ENCODE assay signal across 13 cellular contexts in the genomic region with DNA sequence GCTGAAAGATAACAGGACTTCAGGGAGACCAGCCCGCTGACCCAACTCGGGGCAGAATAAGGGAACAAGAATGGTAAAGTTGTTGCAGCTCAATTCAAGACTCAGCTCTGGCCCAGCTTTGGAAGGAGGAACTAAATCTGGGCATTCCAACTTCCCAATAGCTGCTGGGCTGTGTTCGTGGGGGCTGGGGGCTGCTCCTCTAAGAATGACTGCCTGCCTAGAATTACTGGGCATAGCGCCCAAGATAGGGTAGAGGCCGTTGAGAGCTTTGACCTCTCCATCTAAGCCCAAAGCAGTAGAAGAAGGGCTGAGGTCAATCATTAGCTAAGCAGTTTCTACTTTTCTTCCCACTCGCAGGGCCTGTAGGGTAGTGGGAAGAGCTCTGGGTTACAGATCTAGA. TPM values are rescaled to one million over a fixed set of nuclear protein-coding genes. Genes with fewer than 3 reads are reported as not detected.
DNase-seq lines count a peak whose midpoint lies in the region; ATAC-seq and TF ChIP-seq lines count a peak whose summit lies in the region.
"Had no signal": no experiment of that assay in that cellular context is flagged by ENCODE, and none has a peak within 500 bp of the region (broad histone marks: within the 10 kb centered on the region; RNA-seq: fewer than 3 reads in every experiment).

No MANE protein-coding gene starts in this region.

- no peak overlapping the region for H2BK120ac ChIP-seq in H9 (ENCODE audit: low read depth, low read length, poor library complexity, severe bottlenecking)

- DNase-seq in H9 (no peak), adipocyte (ENCODE audit: low read depth) (no peak), kidney tubule cell (ENCODE audit: low spot score) (peak; percentile 57), retinal pigment epithelial cell (ENCODE audit: low read depth) (no peak), HPDE6-E6E7 (ENCODE audit: extremely low spot score) (no peak), DMS79 (lab: John Stamatoyannopoulos, UW) (no peak), OCI-LY7 (ENCODE audit: low spot score) (no peak)
- DNase-seq: effector memory CD8-positive, alpha-beta T cell; naive thymus-derived CD4-positive, alpha-beta T cell; stimulated activated CD4-positive, alpha-beta T cell treated with anti-CD3 and anti-CD28 coated beads, Interleukin-12 subunit alpha, Interleukin-12 subunit beta, amount 100 ng/mL, for 4 hours; T1000 had no signal

- no peak overlapping the region for H4K5ac ChIP-seq in H9 (ENCODE audit: insufficient read length, low read depth, low read length)

- H2BK15ac ChIP-seq in H9 (ENCODE audit: low read depth, low read length) = no peak overlapping the region

- H3K56ac ChIP-seq in H9 (ENCODE audit: insufficient read length, low read depth, low read length) = no peak overlapping the region

- no peak overlapping the region for H2BK20ac ChIP-seq in H9 (ENCODE audit: low read depth, low read length, poor library complexity, severe bottlenecking)

- no peak overlapping the region for H3K23ac ChIP-seq in H9 (ENCODE audit: insufficient read length, low read depth, low read length)

- TF ChIP-seq CTCF in H9 (conservative IDR thresholded peaks at IDR 0.05) (no peak), retinal pigment epithelial cell (conservative IDR thresholded peaks at IDR 0.05; ENCODE audit: low read depth, low read length) (no peak), OCI-LY7 (conservative IDR thresholded peaks at IDR 0.05; ENCODE audit: low read length) (no peak)

- no peaks in the 10 kb centered on the region for H3K27me3 ChIP-seq in H9 (ENCODE audit: insufficient read depth, low read length)
- H3K27me3 ChIP-seq in adipocyte (replicated peaks; ENCODE audit: control insufficient read depth, insufficient read depth, low read length) = no peaks in the 10 kb centered on the region

- peaks cover 10% of the 10 kb centered on the region for H3K23me2 ChIP-seq in H9 (ENCODE audit: insufficient read length, low read depth, low read length, poor library complexity, severe bottlenecking)

- no peak overlapping the region for H3K18ac ChIP-seq in H9 (ENCODE audit: insufficient read length, low read depth, low read length)

- H4K91ac ChIP-seq in H9 (ENCODE audit: insufficient read length, low read depth, low read length) = no peak overlapping the region

- H2AFZ ChIP-seq in H9 (ENCODE audit: low read length) = no peak overlapping the region
- no peak overlapping the region for H2AFZ ChIP-seq in OCI-LY7 (ENCODE audit: low read length)

- peaks cover 49 to 54% of the 10 kb centered on the region in 2 experiments for H3K4me1 Mint-ChIP-seq in H9

- H3K4me1 ChIP-seq in H9 (ENCODE audit: insufficient read depth, low read length) (peaks cover 16% of the 10 kb centered on the region), adipocyte (ENCODE audit: control insufficient read depth, insufficient read depth, low read length) (peaks cover 60% of the 10 kb centered on the region), OCI-LY7 (ENCODE audit: insufficient read depth, low read length, poor library complexity, severe bottlenecking) (no peaks in the 10 kb centered on the region)

- peaks cover 7% of the 10 kb centered on the region for H3K27me3 Mint-ChIP-seq in H9 (ENCODE audit: low read depth)
- H3K27me3 Mint-ChIP-seq: effector memory CD8-positive, alpha-beta T cell had no signal

- H3K14ac ChIP-seq in H9 (ENCODE audit: insufficient read depth, low read length) = no peak overlapping the region

- H3K9me3 ChIP-seq in H9 (ENCODE audit: control insufficient read depth, low read depth, low read length) (no peaks in the 10 kb centered on the region), adipocyte (ENCODE audit: control insufficient read depth, low read length) (no peaks in the 10 kb centered on the region), OCI-LY7 (ENCODE audit: low read length) (no peaks in the 10 kb centered on the region)

- no peak overlapping the region for H2BK5ac ChIP-seq in H9 (ENCODE audit: insufficient read length, low read length)

- POLR2A ChIA-PET in OCI-LY7 (lab: Charles Lee) = interaction anchor here (1.0 kb wide), 1 partner anchor 8 kb away, joined by 3 read pairs; no protein-coding TSS in a partner anchor

- H3K79me1 ChIP-seq in H9 (ENCODE audit: insufficient read depth, low read depth, low read length, poor library complexity, severe bottlenecking) = no peaks in the 10 kb centered on the region

- H3K36me3 ChIP-seq in adipocyte (ENCODE audit: control insufficient read depth, insufficient read depth, low read length, severe bottlenecking) = peaks cover 28% of the 10 kb centered on the region
- no peaks in the 10 kb centered on the region for H3K36me3 ChIP-seq in OCI-LY7 (ENCODE audit: insufficient read depth, low read length)

- no peak overlapping the region; a peak in 1 of 7 replicates for H3K27ac Mint-ChIP-seq in H9
- H3K27ac Mint-ChIP-seq: B cell; effector memory CD8-positive, alpha-beta T cell had no signal

- H3T11ph ChIP-seq in H9 (ENCODE audit: low read length) = no peak overlapping the region

- WGBS in H9 (ENCODE audit: extremely low coverage, insufficient read length, low lambda C conversion rate) = no CpG with 5 or more reads among the region's 6 CpGs

- H3K27ac ChIP-seq in H9 (ENCODE audit: insufficient read length, low read depth, low read length) = no peak overlapping the region
- no peak overlapping the region for H3K27ac ChIP-seq in OCI-LY7 (ENCODE audit: low read depth, low read length, poor library complexity, severe bottlenecking)

- CTCF ChIA-PET in OCI-LY7 (lab: Charles Lee; ENCODE audit: unreplicated experiment) = interaction anchor here (0.6 kb wide), 1 partner anchor 24 kb away, joined by 3 read pairs; no protein-coding TSS in a partner anchor

- no peak overlapping the region for H4K8ac ChIP-seq in H9 (replicated peaks; ENCODE audit: insufficient read length, low read depth, low read length)

- H3K4me2 ChIP-seq in H9 (ENCODE audit: insufficient read depth, insufficient read length, low read length) = peak overlapping the region; percentile 79
- H3K4me2 ChIP-seq in OCI-LY7 (ENCODE audit: low read length) = no peak overlapping the region

- ATAC-seq in GM19467 (IDR thresholded peaks at IDR 0.05; ENCODE audit: unreplicated experiment) = no peak
- ATAC-seq: effector memory CD8-positive, alpha-beta T cell; naive thymus-derived CD4-positive, alpha-beta T cell had no signal

- no peaks in the 10 kb centered on the region for H3K9me2 ChIP-seq in OCI-LY7 (ENCODE audit: insufficient read depth, low read length)

- H3K36me3 Mint-ChIP-seq in H9 (ENCODE audit: insufficient read depth in 1 of 3, low read depth in 3 of 3) = peaks cover 4 to 15% (median 5%) of the 10 kb centered on the region in 3 experiments; a peak in 4 of 7 replicates

- no TSS peak for BruUV-seq in OCI-LY7 (replicated peaks; lab: Mats Ljungman, UMichigan)

- H2AK5ac ChIP-seq in H9 (ENCODE audit: insufficient read length, low read length) = no peak overlapping the region

- H3K4me3 ChIP-seq in adipocyte (ENCODE audit: low read length) (peak overlapping the region; percentile 82), retinal pigment epithelial cell (ENCODE audit: low read length) (peak overlapping the region; percentile 64), OCI-LY7 (ENCODE audit: low read depth, low read length, poor library complexity, severe bottlenecking) (no peak overlapping the region)

- intact Hi-C loops in OCI-LY7 (cut with micrococcal nuclease; ENCODE audit: unreplicated experiment) = no loop called here

- no peaks in the 10 kb centered on the region; a peak in 1 of 5 replicates for H3K9me3 Mint-ChIP-seq in H9
- H3K9me3 Mint-ChIP-seq: effector memory CD8-positive, alpha-beta T cell; naive thymus-derived CD4-positive, alpha-beta T cell had no signal

- H3K79me2 ChIP-seq in H9 (ENCODE audit: insufficient read depth, low read length) = no peaks in the 10 kb centered on the region
- no peaks in the 10 kb centered on the region for H3K79me2 ChIP-seq in OCI-LY7 (ENCODE audit: insufficient read depth, low read depth, low read length)

- no peak overlapping the region for H3K4me3 Mint-ChIP-seq in H9
- H3K4me3 Mint-ChIP-seq: effector memory CD8-positive, alpha-beta T cell had no signal

- H3K9ac ChIP-seq in H9 (ENCODE audit: extremely low read depth, insufficient read length, low read length) = no peak overlapping the region
- H3K9ac ChIP-seq in adipocyte (ENCODE audit: low read length) = peak overlapping the region; percentile 34

- H4K20me1 ChIP-seq in H9 (ENCODE audit: control insufficient read depth, insufficient read depth, insufficient read length) = no peaks in the 10 kb centered on the region
- no peaks in the 10 kb centered on the region for H4K20me1 ChIP-seq in OCI-LY7 (ENCODE audit: insufficient read depth, low read length)

- H3K4ac ChIP-seq in H9 (ENCODE audit: low read depth, low read length) = no peak overlapping the region

- no peak overlapping the region for H2BK12ac ChIP-seq in H9 (ENCODE audit: insufficient read length, low read depth, low read length)

RNA-seq across cellular contexts. Expression of gene FABP3, which starts 1.3 kb away (rescaled TPM):
- total RNA-seq in H9 (2021) (9.0 and 10.2 TPM in 2 replicates), OCI-LY7 (2022) (not detected in 2 replicates)
- total RNA-seq in OCI-LY7 (2014; rRNA removed; shearing (Covaris generic)) = not detected in 2 replicates
- total RNA-seq: B cell had no signal

RNA-seq across cellular contexts. Expression of gene SERINC2, which starts 41.5 kb away (rescaled TPM):
- total RNA-seq in H9 (2021) (14.1 and 14.7 TPM in 2 replicates), OCI-LY7 (2022) (8.6 and 11.1 TPM in 2 replicates)
- total RNA-seq in OCI-LY7 (2014; rRNA removed; shearing (Covaris generic)) = 0.82 and 3.5 TPM in 2 replicates
